In the genomic region with DNA sequence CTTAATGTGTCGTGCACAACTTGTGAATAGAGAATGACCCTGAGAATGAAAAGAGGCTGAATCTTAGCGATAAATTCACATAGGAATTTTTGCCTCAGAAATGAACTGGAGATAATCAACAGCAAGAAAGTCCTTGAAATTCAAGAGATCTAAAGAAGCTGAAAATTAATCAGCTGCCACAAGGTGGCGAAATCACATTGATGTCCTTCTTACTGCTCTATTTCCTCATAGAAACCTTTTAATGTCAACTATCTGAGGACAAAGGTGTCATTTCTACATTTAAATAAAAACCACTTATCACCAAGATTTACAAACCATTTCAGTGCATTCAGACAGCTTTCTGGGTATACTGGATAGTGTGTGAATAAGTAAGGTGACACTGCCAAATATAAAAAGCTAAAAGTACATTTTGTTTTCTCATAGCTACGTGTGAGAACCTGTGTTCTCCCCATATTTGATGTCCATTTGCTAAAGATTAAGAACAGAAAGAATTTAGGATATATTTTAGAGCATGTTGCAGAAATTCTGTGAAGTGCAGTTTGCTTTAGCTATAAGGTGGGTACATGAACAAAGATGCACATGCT, we compare ENCODE assay signal across 9 cellular contexts.
DNase-seq lines count a peak whose midpoint lies in the region; ATAC-seq, FAIRE-seq and TF ChIP-seq lines count a peak whose summit lies in the region.
"Had no signal": no experiment of that assay in that cellular context is flagged by ENCODE, and none has a peak within 500 bp of the region (broad histone marks: within the 10 kb centered on the region; RNA-seq: fewer than 3 reads in every experiment).

No MANE protein-coding gene starts in this region.

- H3K4me3 ChIP-seq in GM23248 (no peak overlapping the region), ascending aorta (no peak overlapping the region), upper lobe of left lung (no peak overlapping the region)

- no peak overlapping the region for H3K9ac ChIP-seq in GM23248

- H3K36me3 Mint-ChIP-seq in stimulated activated naive B cell treated with anti-CD40 and anti-IgM and Interleukin-4, amounts not matched to agents 10 μg/mL and 1 μg/mL and 100 μg/mL, for 72 hours = no peaks in the 10 kb centered on the region
- H3K36me3 Mint-ChIP-seq: naive B cell had no signal

- H3K27me3 Mint-ChIP-seq in stimulated activated naive B cell treated with anti-CD40 and anti-IgM and Interleukin-4, amounts not matched to agents 10 μg/mL and 1 μg/mL and 100 μg/mL, for 72 hours = no peaks in the 10 kb centered on the region
- H3K27me3 Mint-ChIP-seq: naive B cell had no signal

- TF ChIP-seq CTCF in D721Med (IDR thresholded peaks at IDR 0.05; ENCODE audit: insufficient read depth, missing control alignments) = peak; percentile 82
- peak in 2 of 3 experiments; percentile 42 to 54 for TF ChIP-seq CTCF in ascending aorta (IDR thresholded peaks at IDR 0.05)
- TF ChIP-seq CTCF in upper lobe of left lung (IDR thresholded peaks at IDR 0.05) = peak in 5 of 6 experiments; percentile 21 to 66 (median 52)

- H3K4me1 ChIP-seq in GM23248 (ENCODE audit: insufficient read depth) (no peaks in the 10 kb centered on the region), ascending aorta (no peaks in the 10 kb centered on the region), upper lobe of left lung (no peaks in the 10 kb centered on the region)

- no peaks in the 10 kb centered on the region for H3K79me2 ChIP-seq in GM23248 (ENCODE audit: insufficient read depth)

- no peaks in the 10 kb centered on the region for H3K9me3 ChIP-seq in GM23248 (ENCODE audit: low read depth)
- no peaks in the 10 kb centered on the region for H3K9me3 ChIP-seq in ascending aorta
- no peaks in the 10 kb centered on the region for H3K9me3 ChIP-seq in upper lobe of left lung

- no peaks in the 10 kb centered on the region for H3K36me3 ChIP-seq in GM23248 (ENCODE audit: low read depth)
- no peaks in the 10 kb centered on the region for H3K36me3 ChIP-seq in ascending aorta
- H3K36me3 ChIP-seq in upper lobe of left lung = no peaks in the 10 kb centered on the region

- no peaks in the 10 kb centered on the region for H3K4me1 Mint-ChIP-seq in stimulated activated naive B cell treated with anti-CD40 and anti-IgM and Interleukin-4, amounts not matched to agents 10 μg/mL and 1 μg/mL and 100 μg/mL, for 72 hours
- H3K4me1 Mint-ChIP-seq: naive B cell had no signal

- H2AFZ ChIP-seq in GM23248 = no peak overlapping the region

- H3K27me3 ChIP-seq in GM23248 (replicated peaks; ENCODE audit: insufficient read depth) (no peaks in the 10 kb centered on the region), ascending aorta (no peaks in the 10 kb centered on the region), upper lobe of left lung (no peaks in the 10 kb centered on the region)

- TF ChIP-seq POLR2A in upper lobe of left lung (IDR thresholded peaks at IDR 0.05) = no peak

- no peaks in the 10 kb centered on the region for H3K9me2 ChIP-seq in GM23248 (ENCODE audit: insufficient read depth)

- H4K20me1 ChIP-seq in GM23248 (ENCODE audit: insufficient read depth) = no peaks in the 10 kb centered on the region

- no peak overlapping the region for H3K4me2 ChIP-seq in GM23248 (ENCODE audit: unreplicated experiment)

- TF ChIP-seq EP300 in upper lobe of left lung (IDR thresholded peaks at IDR 0.05) = no peak

- peak; percentile 90 for FAIRE-seq in D721Med (lab: Jason Lieb, UNC)

- no peak overlapping the region for H3K27ac Mint-ChIP-seq in stimulated activated naive B cell treated with anti-CD40 and anti-IgM and Interleukin-4, amounts not matched to agents 10 μg/mL and 1 μg/mL and 100 μg/mL, for 72 hours
- H3K27ac Mint-ChIP-seq: naive B cell had no signal

- H3F3A ChIP-seq in GM23248 (ENCODE audit: insufficient read depth) = no peaks in the 10 kb centered on the region

- no peak overlapping the region for H3K4me3 Mint-ChIP-seq in stimulated activated naive B cell treated with anti-CD40 and anti-IgM and Interleukin-4, amounts not matched to agents 10 μg/mL and 1 μg/mL and 100 μg/mL, for 72 hours
- H3K4me3 Mint-ChIP-seq: naive B cell had no signal

- in situ Hi-C loops in GM23248 (cut with MboI) = no loop called here

- no peak overlapping the region for H3K27ac ChIP-seq in GM23248
- no peak overlapping the region for H3K27ac ChIP-seq in ascending aorta
- H3K27ac ChIP-seq in upper lobe of left lung = no peak overlapping the region

- no peaks in the 10 kb centered on the region for H3K9me3 Mint-ChIP-seq in stimulated activated naive B cell treated with anti-CD40 and anti-IgM and Interleukin-4, amounts not matched to agents 10 μg/mL and 1 μg/mL and 100 μg/mL, for 72 hours

- DNase-seq in D721Med (ENCODE audit: insufficient read length, low spot score) (peak; percentile 13), GM23248 (peak; percentile 70), NCI-H2081 treated with DMSO at 0.1 percent for 48 hours (lab: John Stamatoyannopoulos, UW) (peak; percentile 3), ascending aorta (ENCODE audit: low spot score in 2 of 2) (no peak), iris pigment epithelial cell (ENCODE audit: low read depth) (peak; percentile 70), upper lobe of left lung (peak in 1 of 2 donors; percentile 31)
- DNase-seq in stimulated activated naive B cell treated with anti-CD40 and anti-IgM and Interleukin-4, amounts not matched to agents 10 μg/mL and 1 μg/mL and 100 μg/mL, for 72 hours = no peak
- DNase-seq in NK-92 treated with Interleukin-12 subunit alpha and Interleukin-12 subunit beta, amount 100 ng/mL, for 24 hours (lab: John Stamatoyannopoulos, UW) = no peak
- DNase-seq: naive B cell had no signal

- 25 to 26% methylated on average over 4 of the region's 4 CpGs for WGBS in GM23248 (ENCODE audit: low coverage in 1 of 2, low lambda C conversion rate in 2 of 2, missing lambda C conversion rate in 2 of 2), 2 experiments
- 26 to 27% methylated on average over 4 of the region's 4 CpGs for WGBS in upper lobe of left lung, 2 donors

- peak in 1 of 2 donors; percentile 56 for ATAC-seq in upper lobe of left lung (ENCODE audit: low FRiP score in 2 of 2)
- ATAC-seq in stimulated activated naive B cell treated with anti-CD40 and anti-IgM and Interleukin-4, amounts not matched to agents 10 μg/mL and 1 μg/mL and 100 μg/mL, for 72 hours (replicated peaks) = no peak

- intact Hi-C loops in ascending aorta (cut with DNase I) = no loop called here

Comparison
In these comparisons a context has a peak if more than half of its experiments do, and no peak if none do; other contexts are left out.
1. DNase-seq: peak in D721Med (single experiment), GM23248 (single experiment), NCI-H2081 treated with DMSO at 0.1 percent for 48 hours (single experiment) and iris pigment epithelial cell (single experiment); none in ascending aorta (0 of 2), stimulated activated naive B cell treated with anti-CD40 and anti-IgM and Interleukin-4, amounts not matched to agents 10 μg/mL and 1 μg/mL and 100 μg/mL, for 72 hours (single experiment) and NK-92 treated with Interleukin-12 subunit alpha and Interleukin-12 subunit beta, amount 100 ng/mL, for 24 hours (single experiment).
2. Peak in every context shown above with its lines, with median percentiles within 50 percentile points of each other: CTCF ChIP-seq.